In genomic region chr6:30345852-30346251, GRCh38 we compare ENCODE assay signal across 10 cellular contexts. TPM values are rescaled to one million over a fixed set of nuclear protein-coding genes. Genes with fewer than 3 reads are reported as not detected.
A peak's percentile ranks its signal among the peaks of the same experiment; 100 is the strongest.
DNase-seq lines count a peak whose midpoint lies in the region; ATAC-seq, FAIRE-seq and TF ChIP-seq lines count a peak whose summit lies in the region.
"Had no signal": no experiment of that assay in that cellular context is flagged by ENCODE, and none has a peak within 500 bp of the region (broad histone marks: within the 10 kb centered on the region; RNA-seq: fewer than 3 reads in every experiment).

No MANE protein-coding gene starts in this region.

- BruUV-seq in GM12878 (replicated peaks; lab: Mats Ljungman, UMichigan), result TSS peak; percentile 84

- no peaks in the 10 kb centered on the region for H3K79me2 ChIP-seq in GM12878 (ENCODE audit: control insufficient read depth, insufficient read depth, low read length)

- peaks cover 0 to 16% (median 10%) of the 10 kb centered on the region in 9 donors for H3K4me1 ChIP-seq in heart right ventricle
- H3K4me1 ChIP-seq in right atrium auricular region, result peaks cover 0 to 8% of the 10 kb centered on the region in 2 donors
- H3K4me1 ChIP-seq in GM12878 (ENCODE audit: control insufficient read depth, insufficient read depth, low read length), result peaks cover 13% of the 10 kb centered on the region
- H3K4me1 ChIP-seq in mucosa of rectum (ENCODE audit: control insufficient read depth in 2 of 2, insufficient read depth in 2 of 2, low read length in 2 of 2), result peaks cover 0 to 10% of the 10 kb centered on the region in 2 donors
- H3K4me1 ChIP-seq in vagina, result peaks cover 10% of the 10 kb centered on the region

- H2AFZ ChIP-seq in GM12878 (ENCODE audit: control insufficient read depth, low read depth, low read length), result no peak overlapping the region

- H3K36me3 ChIP-seq in heart right ventricle (peaks cover 0 to 55% (median 3%) of the 10 kb centered on the region in 9 donors), right atrium auricular region (peaks cover 10% of the 10 kb centered on the region), GM12878 (ENCODE audit: control insufficient read depth in 2 of 2, insufficient read depth in 2 of 2, low read length in 1 of 2) (peaks cover 0 to 2% of the 10 kb centered on the region in 2 experiments; a peak in 1 of 4 replicates), mucosa of rectum (ENCODE audit: control insufficient read depth in 2 of 2, insufficient read depth in 2 of 2, low read length in 2 of 2) (peaks cover 12 to 23% of the 10 kb centered on the region in 2 donors), vagina (peaks cover 0 to 21% of the 10 kb centered on the region in 2 donors)

- CTCF ChIA-PET in GM12878 (lab: Yijun Ruan, JAX), result interaction anchor here (1.0 kb wide), 2 partner anchors 12 to 107 kb away, joined by 3 to 4 read pairs; no protein-coding TSS in a partner anchor

- 44 to 46% methylated on average over 4 of the region's 4 CpGs for WGBS in heart right ventricle, 2 donors
- 42% methylated on average over 4 of the region's 4 CpGs for WGBS in GM12878 (ENCODE audit: insufficient coverage, insufficient replicate concordance, low lambda C conversion rate, missing lambda C conversion rate)

- no peak for TF ChIP-seq RAD21 in GM12878 (IDR thresholded peaks at IDR 0.05; ENCODE audit: insufficient read depth, low read depth, low read length)

- in situ Hi-C loops in GM12878 (cut with MboI), result no loop called here

- intact Hi-C loops in heart right ventricle (cut with DNase I), result no loop called here
- intact Hi-C loops in GM12878 (cut with micrococcal nuclease; ENCODE audit: unreplicated experiment), result loop anchor here (5.0 kb wide), 2 partner anchors 134 to 211 kb away; partner anchors contain the start of genes GNL1, PRR3 and TRIM26
- intact Hi-C loops in vagina (cut with DNase I), result no loop called here

- RAD21 ChIA-PET in GM12878 (lab: Charles Lee; ENCODE audit: unreplicated experiment), result no interaction called here

- ATAC-seq in heart right ventricle (no peak), GM12878 (no peak), HG02885 (IDR thresholded peaks at IDR 0.05; ENCODE audit: poor library complexity, unreplicated experiment) (no peak), GM21526 (IDR thresholded peaks at IDR 0.05; ENCODE audit: low FRiP score, unreplicated experiment) (no peak)

- no peaks in the 10 kb centered on the region for H4K20me1 ChIP-seq in GM12878 (ENCODE audit: control insufficient read depth, insufficient read depth)

- POLR2A ChIA-PET in GM12878 (lab: Charles Lee), result interaction anchor here (0.8 to 1.2 kb wide), 2 partner anchors 20 kb away, joined by 3 read pairs; partner anchors contain the start of gene TRIM39

- peak overlapping the region; percentile 59 for H3K4me2 ChIP-seq in GM12878 (ENCODE audit: control insufficient read depth, insufficient read depth)

- TF ChIP-seq CTCF in heart right ventricle (IDR thresholded peaks at IDR 0.05), result no peak
- TF ChIP-seq CTCF in right atrium auricular region (IDR thresholded peaks at IDR 0.05), result no peak
- TF ChIP-seq CTCF in GM12878 (IDR thresholded peaks at IDR 0.05 in 2 of 3, conservative IDR thresholded peaks at IDR 0.05 in 1 of 3; ENCODE audit: control insufficient read depth in 2 of 3, extremely low read depth in 1 of 3, insufficient read depth in 1 of 3, low read depth in 3 of 3, low read length in 3 of 3), result no peak
- no peak for TF ChIP-seq CTCF in vagina (IDR thresholded peaks at IDR 0.05)

- peak overlapping the region in 3 of 10 donors; percentile 87 to 92 (median 88) for H3K27ac ChIP-seq in heart right ventricle
- peak overlapping the region in 1 of 2 donors; percentile 87 for H3K27ac ChIP-seq in right atrium auricular region
- no peak overlapping the region for H3K27ac ChIP-seq in GM12878 (ENCODE audit: control insufficient read depth, insufficient read depth)
- no peak overlapping the region for H3K27ac ChIP-seq in mucosa of rectum (ENCODE audit: low read depth in 2 of 2, low read length in 2 of 2)
- peak overlapping the region; percentile 93 for H3K27ac ChIP-seq in vagina

- H3K27me3 ChIP-seq in heart right ventricle (peaks cover 0 to 6% (median 0%) of the 10 kb centered on the region in 7 donors), right atrium auricular region (no peaks in the 10 kb centered on the region), GM12878 (replicated peaks in 1 of 2; ENCODE audit: control insufficient read depth in 2 of 2, insufficient read depth in 2 of 2, low read length in 1 of 2) (no peaks in the 10 kb centered on the region), mucosa of rectum (ENCODE audit: control insufficient read depth in 2 of 2, insufficient read depth in 2 of 2, low read length in 2 of 2) (no peaks in the 10 kb centered on the region), vagina (no peaks in the 10 kb centered on the region)

- DNase-seq in heart right ventricle (no peak), right atrium auricular region (ENCODE audit: low spot score) (no peak), GM12878 (ENCODE audit: low read depth, low spot score) (no peak), vagina (ENCODE audit: extremely low spot score in 2 of 2) (no peak), hippocampal formation (lab: John Stamatoyannopoulos, UW) (no peak)
- DNase-seq: GF-D8; stimulated activated CD4-positive, alpha-beta T cell treated with anti-CD3 and anti-CD28 coated beads, Interleukin-12 subunit alpha, Interleukin-12 subunit beta, amount 100 ng/mL, for 4 hours had no signal

- H3K9me3 ChIP-seq in heart right ventricle (no peaks in the 10 kb centered on the region), right atrium auricular region (no peaks in the 10 kb centered on the region), GM12878 (replicated peaks; ENCODE audit: control insufficient read depth, insufficient read depth, low read length) (no peaks in the 10 kb centered on the region), mucosa of rectum (ENCODE audit: control insufficient read depth in 2 of 2, low read length in 2 of 2) (no peaks in the 10 kb centered on the region), vagina (no peaks in the 10 kb centered on the region)

- TF ChIP-seq EP300 in GM12878 (IDR thresholded peaks at IDR 0.05; ENCODE audit: borderline replicate concordance in 1 of 2, control insufficient read depth in 1 of 2, low read depth in 2 of 2, low read length in 2 of 2), result no peak

- TF ChIP-seq POLR2A in GM12878 (IDR thresholded peaks at IDR 0.05; ENCODE audit: low read depth, low read length) (no peak), vagina (IDR thresholded peaks at IDR 0.05) (no peak)

- SMC1A ChIA-PET in GM12878 (lab: Charles Lee; ENCODE audit: uncharacterized antibody, unreplicated experiment), result no interaction called here

- no peak for FAIRE-seq in GM12878 (lab: Jason Lieb, UNC)

- H3K9ac ChIP-seq in GM12878 (ENCODE audit: control insufficient read depth, insufficient read depth, low read length), result peak overlapping the region; percentile 74; the same call in 1 of the 2 replicates
- H3K9ac ChIP-seq in mucosa of rectum (ENCODE audit: low read depth in 1 of 2, low read length in 2 of 2), result no peak overlapping the region

- H3K4me3 ChIP-seq in heart right ventricle, result peak overlapping the region; percentile 56 to 95 (median 86)
- peak overlapping the region in 1 of 2 donors; percentile 83 for H3K4me3 ChIP-seq in right atrium auricular region
- peak overlapping the region; percentile 75 for H3K4me3 ChIP-seq in GM12878
- peak overlapping the region; percentile 81 to 89 for H3K4me3 ChIP-seq in mucosa of rectum (ENCODE audit: low read length in 2 of 2)
- H3K4me3 ChIP-seq in vagina, result peak overlapping the region; percentile 72 to 88

RNA-seq across cellular contexts. Expression of gene RPP21, which starts 0.9 kb away (rescaled TPM):
- total RNA-seq in heart right ventricle, result 10 to 100 TPM; 16.2 to 29.1 (median 23.8) TPM
- 100 to 1,000 TPM in 1 of 2 donors, 10 to 100 TPM in 1; 96.6 to 113 TPM for polyA plus RNA-seq in heart right ventricle
- 10 to 100 TPM; 46.6 to 54.1 TPM for total RNA-seq in right atrium auricular region
- total RNA-seq in GM12878 (2013; cell fraction: nucleolus; rRNA removed), result 6.4 and 7.6 TPM in 2 replicates
- 59.4 and 73.8 TPM in 2 replicates for total RNA-seq in GM12878 (2014; rRNA removed)
- 21.8 and 24.7 TPM in 2 replicates for total RNA-seq in GM12878 (2014; rRNA removed; fragmentation: Illumina TruSeq; extraction: Trizol)
- 38.3 and 39.9 TPM in 2 replicates for total RNA-seq in GM12878 (2021)
- polyA plus RNA-seq in GM12878 (2011; ENCODE audit: low read depth), result 39.3 TPM
- polyA plus RNA-seq in GM12878 (2011; rRNA removed), result 18.0 and 29.3 TPM in 2 replicates
- polyA plus RNA-seq in GM12878 (2011; cell fraction: cytosol; rRNA removed), result 77.9 and 124 TPM in 2 replicates
- 74.3 and 96.8 TPM in 2 replicates for polyA plus RNA-seq in GM12878 (2011; cell fraction: nucleus; rRNA removed)
- 47.3 and 53.0 TPM in 2 replicates for polyA plus RNA-seq in GM12878 (2012)
- polyA plus RNA-seq in GM12878 (2014; fragmentation: Illumina TruSeq; extraction: Trizol), result 2.6 and 14.3 TPM in 2 replicates
- polyA plus RNA-seq in GM12878 (2014; fragmentation: Nextera tagmentation; extraction: Ambion mirVana), result 10 to 100 TPM; 39.3 to 44.3 TPM
- 94.6 and 97.8 TPM in 2 replicates for polyA plus RNA-seq in GM12878 (2014; rRNA removed)
- polyA plus RNA-seq in GM12878 (2016; fragmentation: Nextera tagmentation; extraction: Ambion mirVana), result 10 to 100 TPM; 50.6 to 59.2 TPM
- 3.2 and 15.8 TPM in 2 replicates for polyA minus RNA-seq in GM12878 (2011; rRNA and poly(A)+ RNA removed)
- polyA minus RNA-seq in GM12878 (2011; cell fraction: cytosol; rRNA and poly(A)+ RNA removed), result 3.1 and 5.5 TPM in 2 replicates
- 6.2 and 10.3 TPM in 2 replicates for polyA minus RNA-seq in GM12878 (2011; cell fraction: nucleus; rRNA and poly(A)+ RNA removed)
- total RNA-seq in vagina, result 152 TPM

RNA-seq across cellular contexts. Expression of gene TRIM39, which starts 19.1 kb away (rescaled TPM):
- total RNA-seq in heart right ventricle, result 10 to 100 TPM in 2 of 10 donors, 1 to 10 TPM in 8; 6.3 to 10.6 (median 8.8) TPM
- polyA plus RNA-seq in heart right ventricle, result 1 to 10 TPM; 5.2 to 7.6 TPM
- 10 to 100 TPM in 1 of 2 donors, 1 to 10 TPM in 1; 9.2 to 12.2 TPM for total RNA-seq in right atrium auricular region
- 16.4 and 17.8 TPM in 2 replicates for total RNA-seq in GM12878 (2013; cell fraction: nucleolus; rRNA removed)
- 9.5 and 10.4 TPM in 2 replicates for total RNA-seq in GM12878 (2014; rRNA removed)
- 8.1 and 8.2 TPM in 2 replicates for total RNA-seq in GM12878 (2014; rRNA removed; fragmentation: Illumina TruSeq; extraction: Trizol)
- 9.7 and 11.9 TPM in 2 replicates for total RNA-seq in GM12878 (2021)
- polyA plus RNA-seq in GM12878 (2011; ENCODE audit: low read depth), result 6.5 TPM
- polyA plus RNA-seq in GM12878 (2011; rRNA removed), result 9.9 and 11.0 TPM in 2 replicates
- 9.2 and 10.1 TPM in 2 replicates for polyA plus RNA-seq in GM12878 (2011; cell fraction: cytosol; rRNA removed)
- polyA plus RNA-seq in GM12878 (2011; cell fraction: nucleus; rRNA removed), result 31.9 and 38.7 TPM in 2 replicates
- 7.6 and 7.9 TPM in 2 replicates for polyA plus RNA-seq in GM12878 (2012)
- 9.4 and 11.1 TPM in 2 replicates for polyA plus RNA-seq in GM12878 (2014; fragmentation: Illumina TruSeq; extraction: Trizol)
- polyA plus RNA-seq in GM12878 (2014; fragmentation: Nextera tagmentation; extraction: Ambion mirVana), result 1 to 10 TPM; 3.0 to 3.1 TPM
- polyA plus RNA-seq in GM12878 (2014; rRNA removed), result 10.3 and 13.3 TPM in 2 replicates
- 1 to 10 TPM; 7.1 TPM for polyA plus RNA-seq in GM12878 (2016; fragmentation: Nextera tagmentation; extraction: Ambion mirVana)
- polyA minus RNA-seq in GM12878 (2011; rRNA and poly(A)+ RNA removed), result 7.8 and 10.0 TPM in 2 replicates
- polyA minus RNA-seq in GM12878 (2011; cell fraction: cytosol; rRNA and poly(A)+ RNA removed), result 4.5 and 5.7 TPM in 2 replicates
- polyA minus RNA-seq in GM12878 (2011; cell fraction: nucleus; rRNA and poly(A)+ RNA removed), result 9.7 and 14.2 TPM in 2 replicates
- 10.1 TPM for total RNA-seq in vagina
